1 cellular context compared by ENCODE assay signal in the genomic region with DNA sequence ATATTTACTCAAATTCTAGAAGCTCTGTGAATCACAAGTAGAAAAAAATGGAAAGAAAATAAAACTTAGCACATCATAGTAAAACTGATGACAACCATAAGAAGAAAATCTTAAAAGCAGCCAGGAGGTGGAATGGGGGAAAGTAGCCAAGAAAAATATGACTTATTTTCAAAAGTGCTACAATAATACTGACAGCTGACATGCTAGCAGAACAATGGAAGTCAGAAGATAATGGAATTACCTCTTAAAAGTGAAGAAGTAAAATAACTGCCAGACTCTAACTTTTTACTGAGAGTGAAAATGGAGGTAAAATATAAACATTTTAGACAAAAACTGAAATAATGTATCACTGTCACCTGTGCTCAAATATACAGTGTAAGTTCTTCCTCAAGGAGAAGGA.
A peak's percentile ranks its signal among the peaks of the same experiment; 100 is the strongest.
TF ChIP-seq lines count a peak whose summit lies in the region.

No MANE protein-coding gene starts in this region.

TF ChIP-seq in K562, 482 proteins besides CTCF, POLR2A, EP300 and RAD21 (continued from another document):
- TF ChIP-seq, protein P1, sequence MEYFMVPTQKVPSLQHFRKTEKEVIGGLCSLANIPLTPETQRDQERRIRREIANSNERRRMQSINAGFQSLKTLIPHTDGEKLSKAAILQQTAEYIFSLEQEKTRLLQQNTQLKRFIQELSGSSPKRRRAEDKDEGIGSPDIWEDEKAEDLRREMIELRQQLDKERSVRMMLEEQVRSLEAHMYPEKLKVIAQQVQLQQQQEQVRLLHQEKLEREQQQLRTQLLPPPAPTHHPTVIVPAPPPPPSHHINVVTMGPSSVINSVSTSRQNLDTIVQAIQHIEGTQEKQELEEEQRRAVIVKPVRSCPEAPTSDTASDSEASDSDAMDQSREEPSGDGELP (CRISPR knock-in tag; IDR thresholded peaks at IDR 0.05; ENCODE audit: borderline replicate concordance) = no peak
- no peak for TF ChIP-seq TCF15 (CRISPR knock-in tag; IDR thresholded peaks at IDR 0.05)
- TF ChIP-seq FUS (optimal IDR thresholded peaks at IDR 0.05; ENCODE audit: low read depth, low read length) = no peak
- no peak for TF ChIP-seq ETS2 (tag; IDR thresholded peaks at IDR 0.05; ENCODE audit: borderline replicate concordance, poor library complexity, severe bottlenecking)
- TF ChIP-seq, protein P2, sequence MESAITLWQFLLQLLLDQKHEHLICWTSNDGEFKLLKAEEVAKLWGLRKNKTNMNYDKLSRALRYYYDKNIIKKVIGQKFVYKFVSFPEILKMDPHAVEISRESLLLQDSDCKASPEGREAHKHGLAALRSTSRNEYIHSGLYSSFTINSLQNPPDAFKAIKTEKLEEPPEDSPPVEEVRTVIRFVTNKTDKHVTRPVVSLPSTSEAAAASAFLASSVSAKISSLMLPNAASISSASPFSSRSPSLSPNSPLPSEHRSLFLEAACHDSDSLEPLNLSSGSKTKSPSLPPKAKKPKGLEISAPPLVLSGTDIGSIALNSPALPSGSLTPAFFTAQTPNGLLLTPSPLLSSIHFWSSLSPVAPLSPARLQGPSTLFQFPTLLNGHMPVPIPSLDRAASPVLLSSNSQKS (CRISPR knock-in tag; IDR thresholded peaks at IDR 0.05) = no peak
- TF ChIP-seq CBX1 (IDR thresholded peaks at IDR 0.05; ENCODE audit: low read depth) = 0 out of 2 replicates have a peak, but pooled peaks have one; percentile 30
- no peak for TF ChIP-seq CTCFL (IDR thresholded peaks at IDR 0.05; ENCODE audit: borderline replicate concordance, insufficient read depth, low read depth, low read length, poor library complexity, severe bottlenecking)
- peak in 1 of 2 experiments; percentile 83; a peak in 1 of 3 replicates for TF ChIP-seq CBX3 (IDR thresholded peaks at IDR 0.05; ENCODE audit: borderline replicate concordance in 1 of 2, low read length in 2 of 2)
